In the genomic region with DNA sequence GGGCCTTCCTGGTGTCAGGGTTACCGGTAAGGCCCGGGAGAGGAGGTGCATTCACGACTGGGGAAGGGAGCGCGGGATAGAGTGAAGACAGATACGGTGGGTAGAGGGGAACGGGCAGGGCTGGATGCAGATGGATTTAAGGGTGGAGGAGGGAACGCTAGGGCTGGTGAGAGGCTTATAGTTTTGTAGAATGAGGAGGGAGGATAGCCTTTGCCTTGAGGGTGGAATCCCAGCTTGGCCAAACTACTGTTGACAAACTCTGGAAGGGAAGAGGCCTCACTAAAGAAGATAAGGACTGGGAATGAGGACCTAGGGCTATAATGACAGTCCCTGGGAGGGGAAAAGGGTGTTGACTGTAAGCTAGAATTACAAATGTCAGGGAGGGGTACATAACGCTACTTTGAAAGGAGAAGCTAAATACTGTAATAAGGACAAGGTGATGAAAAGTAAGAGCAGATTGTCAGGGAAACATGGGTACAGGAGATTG, we compare ENCODE assay signal across 8 cellular contexts. TPM values are rescaled to one million over a fixed set of nuclear protein-coding genes. Genes with fewer than 3 reads are reported as not detected.
DNase-seq lines count a peak whose midpoint lies in the region; ATAC-seq and TF ChIP-seq lines count a peak whose summit lies in the region.

No MANE protein-coding gene starts in this region.

- intact Hi-C loops in adrenal gland (cut with DNase I): no loop called here

- TF ChIP-seq POLR2A in adrenal gland (IDR thresholded peaks at IDR 0.05): no peak

- H3K36me3 ChIP-seq in BLaER1 (peaks cover 3% of the 10 kb centered on the region; the same call in 1 of the 2 replicates), adrenal gland (replicated peaks in 1 of 2) (no peaks in the 10 kb centered on the region), iPS-18a (ENCODE audit: control insufficient read depth, low read depth, low read length) (no peaks in the 10 kb centered on the region)

- peak; percentile 23 for ATAC-seq in HG02884 (IDR thresholded peaks at IDR 0.05; ENCODE audit: unreplicated experiment)
- peak; percentile 36 for ATAC-seq in stimulated activated naive CD8-positive, alpha-beta T cell treated with anti-CD3 and anti-CD28 coated beads, Interleukin-15, amount 100 ng/mL, for 72 hours
- ATAC-seq in GM21526 (IDR thresholded peaks at IDR 0.05; ENCODE audit: low FRiP score, unreplicated experiment): no peak

- H3K27ac ChIP-seq in BLaER1 (peak overlapping the region; percentile 77), adrenal gland (peak overlapping the region; percentile 71 to 91 (median 86)), iPS-18a (ENCODE audit: low read length) (no peak overlapping the region)

- peak overlapping the region; percentile 90 for H3K9ac ChIP-seq in BLaER1
- peak overlapping the region; percentile 58 for H3K9ac ChIP-seq in iPS-18a (ENCODE audit: low read length)

- no peaks in the 10 kb centered on the region for H3K9me3 ChIP-seq in BLaER1
- no peaks in the 10 kb centered on the region for H3K9me3 ChIP-seq in adrenal gland (replicated peaks in 1 of 3)
- no peaks in the 10 kb centered on the region for H3K9me3 ChIP-seq in iPS-18a (ENCODE audit: control insufficient read depth, low read depth, low read length)

- 0 to 3% (median 1%) methylated on average over 9 of the region's 9 CpGs for WGBS in adrenal gland, 4 donors

- no peaks in the 10 kb centered on the region for H3K9me3 Mint-ChIP-seq in stimulated activated naive CD8-positive, alpha-beta T cell treated with anti-CD3 and anti-CD28 coated beads, Interleukin-15, amount 100 ng/mL, for 72 hours

- peak overlapping the region; percentile 90 for H3K4me3 ChIP-seq in BLaER1
- peak overlapping the region; percentile 64 to 86 (median 76) for H3K4me3 ChIP-seq in adrenal gland
- H3K4me3 ChIP-seq in iPS-18a (ENCODE audit: low read length): peak overlapping the region; percentile 93

- peaks cover 29% of the 10 kb centered on the region for H3K4me1 Mint-ChIP-seq in stimulated activated naive CD8-positive, alpha-beta T cell treated with anti-CD3 and anti-CD28 coated beads, Interleukin-15, amount 100 ng/mL, for 72 hours

- DNase-seq in adrenal gland (no peak), DMS114 treated with DMSO at 0.1 percent for 48 hours (lab: John Stamatoyannopoulos, UW; ENCODE audit: unreplicated experiment) (no peak)
- no peak for DNase-seq in stimulated activated naive CD8-positive, alpha-beta T cell treated with anti-CD3 and anti-CD28 coated beads, Interleukin-15, amount 100 ng/mL, for 72 hours
- DNase-seq in activated effector memory CD4-positive, alpha-beta T cell treated with Interleukin-2 at 50 U/mL for 16 hours: no peak

- peak overlapping the region; percentile 92 for H3K4me3 Mint-ChIP-seq in stimulated activated naive CD8-positive, alpha-beta T cell treated with anti-CD3 and anti-CD28 coated beads, Interleukin-15, amount 100 ng/mL, for 72 hours

- H3K4me1 ChIP-seq in BLaER1 (peaks cover 20% of the 10 kb centered on the region), adrenal gland (replicated peaks in 1 of 2) (peaks cover 27 to 34% of the 10 kb centered on the region in 2 donors), iPS-18a (ENCODE audit: control insufficient read depth, low read depth, low read length) (peaks cover 9% of the 10 kb centered on the region)

- peak overlapping the region; percentile 88 to 99 for H3K27ac Mint-ChIP-seq in stimulated activated naive CD8-positive, alpha-beta T cell treated with anti-CD3 and anti-CD28 coated beads, Interleukin-15, amount 100 ng/mL, for 72 hours

- no peaks in the 10 kb centered on the region for H3K27me3 ChIP-seq in BLaER1
- no peaks in the 10 kb centered on the region for H3K27me3 ChIP-seq in adrenal gland
- H3K27me3 ChIP-seq in iPS-18a (ENCODE audit: control insufficient read depth, insufficient read depth, low read length): no peaks in the 10 kb centered on the region

- H4K20me1 ChIP-seq in BLaER1: peaks cover 50% of the 10 kb centered on the region

- TF ChIP-seq CTCF in adrenal gland (IDR thresholded peaks at IDR 0.05): no peak

- H3K27me3 Mint-ChIP-seq in stimulated activated naive CD8-positive, alpha-beta T cell treated with anti-CD3 and anti-CD28 coated beads, Interleukin-15, amount 100 ng/mL, for 72 hours: no peaks in the 10 kb centered on the region

- peak overlapping the region; percentile 96 for H3K4me2 ChIP-seq in BLaER1

RNA-seq across cellular contexts. Expression of a gene that starts 0.7 kb away (rescaled TPM):
- 10 to 100 TPM; 16.4 to 35.3 (median 20.4) TPM for total RNA-seq in adrenal gland
- polyA plus RNA-seq in adrenal gland: 10 to 100 TPM; 10.0 to 21.8 (median 13.8) TPM
